In the genomic region with DNA sequence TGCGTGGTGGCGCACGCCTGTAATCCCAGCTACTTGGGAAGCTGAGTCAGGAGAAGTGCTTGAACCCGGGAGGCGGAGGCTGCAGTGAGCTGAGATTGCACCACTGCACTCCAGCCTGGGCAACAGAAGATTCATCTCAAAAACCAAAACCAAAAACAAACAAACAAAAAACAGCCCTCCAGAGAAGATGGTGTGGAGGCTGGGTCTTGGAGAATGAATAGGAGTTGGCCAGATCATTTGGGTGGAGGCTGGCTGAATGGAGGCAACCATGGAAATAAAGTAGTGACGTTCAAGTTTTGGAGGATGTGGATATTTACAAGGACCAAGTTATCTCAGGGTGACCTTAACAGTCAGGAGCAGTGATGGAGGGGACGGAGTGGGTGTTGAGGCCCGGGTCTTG, we compare ENCODE assay signal across 16 cellular contexts. TPM values are rescaled to one million over a fixed set of nuclear protein-coding genes. Genes with fewer than 3 reads are reported as not detected.
DNase-seq lines count a peak whose midpoint lies in the region; ATAC-seq, FAIRE-seq and TF ChIP-seq lines count a peak whose summit lies in the region.
"Had no signal": no experiment of that assay in that cellular context is flagged by ENCODE, and none has a peak within 500 bp of the region (broad histone marks: within the 10 kb centered on the region; RNA-seq: fewer than 3 reads in every experiment).

No MANE protein-coding gene starts in this region.

- intact Hi-C loops in CD4-positive, alpha-beta memory T cell (cut with micrococcal nuclease): no loop called here
- intact Hi-C loops in dendritic cell treated with granulocyte-macrophage colony-stimulating factor and Interleukin-4, amounts not matched to agents 40 ng/mL and 50 ng/mL, for 4 days (cut with micrococcal nuclease): no loop called here

- no peak for TF ChIP-seq CTCF in RWPE1 (conservative IDR thresholded peaks at IDR 0.05; ENCODE audit: low read depth)

- no peak for FAIRE-seq in H54 (lab: Jason Lieb, UNC)
- FAIRE-seq: GM18507 had no signal

- peaks cover 27% of the 10 kb centered on the region for H3K4me1 ChIP-seq in CD4-positive, CD25-positive, alpha-beta regulatory T cell (ENCODE audit: control insufficient read depth, insufficient read depth, low read length, poor library complexity, severe bottlenecking)
- H3K4me1 ChIP-seq in CD4-positive, alpha-beta memory T cell (ENCODE audit: insufficient read depth, low read length): peaks cover 21% of the 10 kb centered on the region

- CTCF ChIA-PET in CD4-positive, alpha-beta memory T cell (lab: Charles Lee; ENCODE audit: partially characterized antibody): no interaction called here
- CTCF ChIA-PET in RWPE1 (lab: Yijun Ruan, JAX): no interaction called here

- TF ChIP-seq POLR2A in H54 (IDR thresholded peaks at IDR 0.05; ENCODE audit: low read depth, low read length): no peak

- DNase-seq in CD4-positive, CD25-positive, alpha-beta regulatory T cell: no peak
- DNase-seq in CD4-positive, alpha-beta memory T cell: no peak
- DNase-seq in RWPE1 (ENCODE audit: low spot score) (no peak), H54 (ENCODE audit: insufficient read length, low spot score) (no peak), GDM1 (lab: John Stamatoyannopoulos, UW) (no peak)
- DNase-seq: Caco-2, NCI-H1930, NCI-H2171 treated with DMSO at 0.1 percent for 48 hours, NCI-H774, Peyer's patch, SHP77 had no signal

- H3K27ac ChIP-seq in CD4-positive, CD25-positive, alpha-beta regulatory T cell (ENCODE audit: insufficient read depth, low read length, poor library complexity, severe bottlenecking): no peak overlapping the region
- no peak overlapping the region for H3K27ac ChIP-seq in CD4-positive, alpha-beta memory T cell (ENCODE audit: low read depth, low read length)
- 0 out of 2 replicates have a peak overlapping the region, but pooled peaks have one; percentile 0 for H3K27ac ChIP-seq in RWPE1
- H3K27ac ChIP-seq: BLaER1, HL-60, Peyer's patch had no signal

- peaks cover 0 to 2% (median 0%) of the 10 kb centered on the region in 7 donors for H3K9me3 Mint-ChIP-seq in CD4-positive, CD25-positive, alpha-beta regulatory T cell
- peaks cover 0 to under 1% (median 0%) of the 10 kb centered on the region in 8 donors for H3K9me3 Mint-ChIP-seq in CD4-positive, alpha-beta memory T cell
- H3K9me3 Mint-ChIP-seq in dendritic cell treated with granulocyte-macrophage colony-stimulating factor and Interleukin-4, amounts not matched to agents 40 ng/mL and 50 ng/mL, for 4 days: no peaks in the 10 kb centered on the region

- H3K36me3 ChIP-seq in CD4-positive, CD25-positive, alpha-beta regulatory T cell (ENCODE audit: control insufficient read depth, insufficient read depth, low read length): no peaks in the 10 kb centered on the region
- no peaks in the 10 kb centered on the region for H3K36me3 ChIP-seq in CD4-positive, alpha-beta memory T cell (ENCODE audit: insufficient read depth, low read length)
- H3K36me3 ChIP-seq: Peyer's patch had no signal

- peak overlapping the region in 2 of 4 donors; percentile 19 to 30 for H3K4me3 Mint-ChIP-seq in CD4-positive, CD25-positive, alpha-beta regulatory T cell
- peak overlapping the region in 1 of 8 donors; percentile 53 for H3K4me3 Mint-ChIP-seq in CD4-positive, alpha-beta memory T cell
- H3K4me3 Mint-ChIP-seq in dendritic cell treated with granulocyte-macrophage colony-stimulating factor and Interleukin-4, amounts not matched to agents 40 ng/mL and 50 ng/mL, for 4 days: no peak overlapping the region

- H3K36me3 Mint-ChIP-seq in CD4-positive, CD25-positive, alpha-beta regulatory T cell: peaks cover 12% of the 10 kb centered on the region
- peaks cover 8 to 9% of the 10 kb centered on the region in 2 donors for H3K36me3 Mint-ChIP-seq in CD4-positive, alpha-beta memory T cell
- peaks cover 16% of the 10 kb centered on the region for H3K36me3 Mint-ChIP-seq in dendritic cell treated with granulocyte-macrophage colony-stimulating factor and Interleukin-4, amounts not matched to agents 40 ng/mL and 50 ng/mL, for 4 days (ENCODE audit: low read depth)

- H3K4me3 ChIP-seq in CD4-positive, CD25-positive, alpha-beta regulatory T cell (ENCODE audit: low read depth, low read length): no peak overlapping the region
- no peak overlapping the region for H3K4me3 ChIP-seq in CD4-positive, alpha-beta memory T cell (ENCODE audit: low read length in 2 of 2)
- H3K4me3 ChIP-seq: BLaER1, Peyer's patch had no signal

- peaks cover 22 to 81% (median 70%) of the 10 kb centered on the region in 4 donors for H3K4me1 Mint-ChIP-seq in CD4-positive, CD25-positive, alpha-beta regulatory T cell
- peaks cover 32 to 70% (median 53%) of the 10 kb centered on the region in 4 donors for H3K4me1 Mint-ChIP-seq in CD4-positive, alpha-beta memory T cell
- peaks cover 29% of the 10 kb centered on the region for H3K4me1 Mint-ChIP-seq in dendritic cell treated with granulocyte-macrophage colony-stimulating factor and Interleukin-4, amounts not matched to agents 40 ng/mL and 50 ng/mL, for 4 days (ENCODE audit: low read depth)

- POLR2A ChIA-PET in CD4-positive, alpha-beta memory T cell (lab: Charles Lee; ENCODE audit: partially characterized antibody): no interaction called here
- POLR2A ChIA-PET in RWPE1 (lab: Yijun Ruan, JAX; ENCODE audit: low non-redundant PET): no interaction called here

- no peaks in the 10 kb centered on the region for H3K27me3 ChIP-seq in CD4-positive, CD25-positive, alpha-beta regulatory T cell (ENCODE audit: control insufficient read depth, insufficient read depth, low read length)
- no peaks in the 10 kb centered on the region for H3K27me3 ChIP-seq in CD4-positive, alpha-beta memory T cell (ENCODE audit: insufficient read depth, low read length)
- H3K27me3 ChIP-seq: BLaER1, Peyer's patch had no signal

- no peaks in the 10 kb centered on the region for H3K27me3 Mint-ChIP-seq in CD4-positive, CD25-positive, alpha-beta regulatory T cell
- no peaks in the 10 kb centered on the region for H3K27me3 Mint-ChIP-seq in CD4-positive, alpha-beta memory T cell
- H3K27me3 Mint-ChIP-seq in dendritic cell treated with granulocyte-macrophage colony-stimulating factor and Interleukin-4, amounts not matched to agents 40 ng/mL and 50 ng/mL, for 4 days: no peaks in the 10 kb centered on the region

- ATAC-seq in CD4-positive, CD25-positive, alpha-beta regulatory T cell (ENCODE audit: low read depth in 2 of 2): no peak
- no peak for ATAC-seq in HG03039 (IDR thresholded peaks at IDR 0.05; ENCODE audit: unreplicated experiment)

- peak overlapping the region in 2 of 3 donors; percentile 18 to 51 for H3K27ac Mint-ChIP-seq in CD4-positive, CD25-positive, alpha-beta regulatory T cell
- peak overlapping the region in 5 of 7 donors; percentile 15 to 82 (median 38) for H3K27ac Mint-ChIP-seq in CD4-positive, alpha-beta memory T cell
- H3K27ac Mint-ChIP-seq in dendritic cell treated with granulocyte-macrophage colony-stimulating factor and Interleukin-4, amounts not matched to agents 40 ng/mL and 50 ng/mL, for 4 days: peak overlapping the region; percentile 14

- no peaks in the 10 kb centered on the region for H3K9me3 ChIP-seq in CD4-positive, CD25-positive, alpha-beta regulatory T cell (ENCODE audit: control insufficient read depth in 2 of 2, low read length in 2 of 2)
- H3K9me3 ChIP-seq in CD4-positive, alpha-beta memory T cell (ENCODE audit: control insufficient read depth in 1 of 2, low read length in 2 of 2): no peaks in the 10 kb centered on the region
- H3K9me3 ChIP-seq: Caco-2, Peyer's patch had no signal

RNA-seq across cellular contexts. Expression of a gene that starts 24.7 kb away (rescaled TPM):
- total RNA-seq in CD4-positive, CD25-positive, alpha-beta regulatory T cell: 96.4 TPM
- 1 to 10 TPM; 3.9 to 7.7 (median 7.1) TPM for polyA plus RNA-seq in CD4-positive, CD25-positive, alpha-beta regulatory T cell
- 10 to 100 TPM; 16.6 to 17.6 TPM for total RNA-seq in CD4-positive, alpha-beta memory T cell
- polyA plus RNA-seq in CD4-positive, alpha-beta memory T cell: 1 to 10 TPM in 1 of 2 donors, under 1 TPM in 1; 0.47 to 7.2 TPM
